13 cellular contexts compared by ENCODE assay signal in genomic region chr10:113953505-113954272, GRCh38.
A peak's percentile ranks its signal among the peaks of the same experiment; 100 is the strongest.
DNase-seq lines count a peak whose midpoint lies in the region; ATAC-seq, FAIRE-seq and TF ChIP-seq lines count a peak whose summit lies in the region.
"Had no signal": no experiment of that assay in that cellular context is flagged by ENCODE, and none has a peak within 500 bp of the region (broad histone marks: within the 10 kb centered on the region; RNA-seq: fewer than 3 reads in every experiment).

No MANE protein-coding gene starts in this region.

- H3K27me3 ChIP-seq in foreskin keratinocyte (no peaks in the 10 kb centered on the region), small intestine (ENCODE audit: control insufficient read depth in 2 of 2, insufficient read depth in 2 of 2, low read length in 2 of 2) (no peaks in the 10 kb centered on the region), uterus (no peaks in the 10 kb centered on the region)
- H3K27me3 ChIP-seq: stomach had no signal

- H3K27ac ChIP-seq in SK-N-MC (peak overlapping the region; percentile 89), foreskin keratinocyte (no peak overlapping the region), small intestine (ENCODE audit: low read depth in 1 of 2, low read length in 1 of 2) (no peak overlapping the region), uterus (no peak overlapping the region)
- H3K27ac ChIP-seq: stomach had no signal

- no peak for TF ChIP-seq POLR2A in uterus (IDR thresholded peaks at IDR 0.05)

- no peaks in the 10 kb centered on the region for H3K9me3 ChIP-seq in SK-N-MC (ENCODE audit: low read depth, low read length)
- no peaks in the 10 kb centered on the region for H3K9me3 ChIP-seq in small intestine (ENCODE audit: control insufficient read depth, low read depth)
- H3K9me3 ChIP-seq in uterus: no peaks in the 10 kb centered on the region
- H3K9me3 ChIP-seq: mucosa of descending colon, stomach had no signal

- H3K9ac ChIP-seq in SK-N-MC (ENCODE audit: insufficient read length): no peak overlapping the region

- H3K27me3 Mint-ChIP-seq in HFFc6 (ENCODE audit: insufficient read depth): no peaks in the 10 kb centered on the region
- H3K27me3 Mint-ChIP-seq in stimulated activated memory B cell treated with anti-CD40 and anti-IgM and Interleukin-4, amounts not matched to agents 10 μg/mL and 1 μg/mL and 100 μg/mL, for 72 hours: no peaks in the 10 kb centered on the region

- H3K27ac Mint-ChIP-seq in HFFc6: no peak overlapping the region
- no peak overlapping the region for H3K27ac Mint-ChIP-seq in stimulated activated memory B cell treated with anti-CD40 and anti-IgM and Interleukin-4, amounts not matched to agents 10 μg/mL and 1 μg/mL and 100 μg/mL, for 72 hours

- H3K36me3 ChIP-seq in SK-N-MC (ENCODE audit: insufficient read depth, low read length) (no peaks in the 10 kb centered on the region), small intestine (ENCODE audit: control insufficient read depth in 2 of 2, insufficient read depth in 2 of 2, low read length in 2 of 2) (no peaks in the 10 kb centered on the region), uterus (no peaks in the 10 kb centered on the region)
- H3K36me3 ChIP-seq: stomach had no signal

- DNase-seq in DMS53 treated with DMSO at 0.1 percent for 48 hours (lab: John Stamatoyannopoulos, UW; ENCODE audit: unreplicated experiment) (peak; percentile 11), HFFc6 (no peak), SK-N-MC (ENCODE audit: low read depth, low spot score) (no peak), foreskin keratinocyte (no peak), small intestine (no peak), uterus (no peak)
- DNase-seq in activated effector memory CD4-positive, alpha-beta T cell treated with Interleukin-2 at 50 U/mL for 16 hours: no peak
- DNase-seq: mucosa of descending colon, NCI-H1417 treated with DMSO at 0.1 percent for 48 hours, SHP77, stomach had no signal

- no peak for FAIRE-seq in small intestine (lab: Jason Lieb, UNC)
- FAIRE-seq: astrocyte had no signal

- H3K4me3 ChIP-seq in SK-N-MC (no peak overlapping the region), small intestine (ENCODE audit: low read depth in 1 of 2, low read length in 2 of 2) (no peak overlapping the region), uterus (no peak overlapping the region)
- H3K4me3 ChIP-seq: mucosa of descending colon, stomach had no signal

- no peak overlapping the region for H3K4me3 Mint-ChIP-seq in HFFc6
- no peak overlapping the region for H3K4me3 Mint-ChIP-seq in stimulated activated memory B cell treated with anti-CD40 and anti-IgM and Interleukin-4, amounts not matched to agents 10 μg/mL and 1 μg/mL and 100 μg/mL, for 72 hours

- TF ChIP-seq CTCF in HFFc6 (IDR thresholded peaks at IDR 0.05) (peak; percentile 63), foreskin keratinocyte (conservative IDR thresholded peaks at IDR 0.05) (peak; percentile 54), uterus (IDR thresholded peaks at IDR 0.05) (no peak)

- intact Hi-C loops in uterus (cut with DNase I; ENCODE audit: low total_unique reads): no loop called here

- no peaks in the 10 kb centered on the region for H3K9me3 Mint-ChIP-seq in HFFc6
- no peaks in the 10 kb centered on the region for H3K9me3 Mint-ChIP-seq in stimulated activated memory B cell treated with anti-CD40 and anti-IgM and Interleukin-4, amounts not matched to agents 10 μg/mL and 1 μg/mL and 100 μg/mL, for 72 hours

- H3K4me1 ChIP-seq in foreskin keratinocyte (no peaks in the 10 kb centered on the region), small intestine (ENCODE audit: control insufficient read depth in 2 of 2, insufficient read depth in 1 of 2, low read depth in 1 of 2, low read length in 1 of 2) (peaks cover 4 to 6% of the 10 kb centered on the region in 2 donors), uterus (no peaks in the 10 kb centered on the region)

- 76 to 93% (median 85%) methylated on average over 2 of the region's 2 CpGs for WGBS in small intestine, 3 donors

- H3K4me1 Mint-ChIP-seq in HFFc6 (ENCODE audit: low read depth): peaks cover 32% of the 10 kb centered on the region
- no peaks in the 10 kb centered on the region for H3K4me1 Mint-ChIP-seq in stimulated activated memory B cell treated with anti-CD40 and anti-IgM and Interleukin-4, amounts not matched to agents 10 μg/mL and 1 μg/mL and 100 μg/mL, for 72 hours

- no peaks in the 10 kb centered on the region for H3K36me3 Mint-ChIP-seq in HFFc6 (ENCODE audit: low read depth)
- H3K36me3 Mint-ChIP-seq in stimulated activated memory B cell treated with anti-CD40 and anti-IgM and Interleukin-4, amounts not matched to agents 10 μg/mL and 1 μg/mL and 100 μg/mL, for 72 hours: no peaks in the 10 kb centered on the region

- ATAC-seq in foreskin keratinocyte: peak; percentile 39
- no peak for ATAC-seq in stimulated activated memory B cell treated with anti-CD40 and anti-IgM and Interleukin-4, amounts not matched to agents 10 μg/mL and 1 μg/mL and 100 μg/mL, for 72 hours
- ATAC-seq: mucosa of descending colon had no signal

Comparison
In these comparisons a context has a peak if more than half of its experiments do, and no peak if none do; other contexts are left out.
1. CTCF ChIP-seq: peak in HFFc6 (single experiment) and foreskin keratinocyte (single experiment); none in uterus (0 of 4).